24 cellular contexts compared by ENCODE assay signal in genomic region chr17:79405823-79406222, GRCh38.
DNase-seq lines count a peak whose midpoint lies in the region; ATAC-seq, FAIRE-seq and TF ChIP-seq lines count a peak whose summit lies in the region.
"Had no signal": no experiment of that assay in that cellular context is flagged by ENCODE, and none has a peak within 500 bp of the region (broad histone marks: within the 10 kb centered on the region; RNA-seq: fewer than 3 reads in every experiment).

No MANE protein-coding gene starts in this region.

- 10% methylated on average over 1 of the region's 1 CpG for WGBS in K562 (ENCODE audit: insufficient coverage, low coverage, missing lambda C conversion rate)
- WGBS in aorta, 2 donors = 76 to 85% methylated on average over 1 of the region's 1 CpG
- WGBS in spleen, 5 donors = 70 to 91% (median 78%) methylated on average over 1 of the region's 1 CpG

- peaks cover 7% of the 10 kb centered on the region for H3K27me3 Mint-ChIP-seq in endothelial cell (ENCODE audit: unreplicated experiment)

- no peak for TF ChIP-seq RAD21 in K562 (CRISPR knock-in tag; conservative IDR thresholded peaks at IDR 0.05 in 1 of 2, IDR thresholded peaks at IDR 0.05 in 1 of 2)

- H3K27ac ChIP-seq in K562 (ENCODE audit: extremely low read depth, low read depth, low read length) (no peak overlapping the region), aorta (ENCODE audit: low read depth in 1 of 2, low read length in 2 of 2) (no peak overlapping the region), spleen (no peak overlapping the region)
- H3K27ac ChIP-seq: BLaER1 had no signal

- BruUV-seq in K562 (replicated peaks; lab: Mats Ljungman, UMichigan) = no TSS peak

- TF ChIP-seq POLR2A in K562 (conservative IDR thresholded peaks at IDR 0.05) = no peak
- TF ChIP-seq POLR2A in spleen (IDR thresholded peaks at IDR 0.05) = no peak

- H3K9me3 Mint-ChIP-seq in endothelial cell (ENCODE audit: unreplicated experiment) = no peaks in the 10 kb centered on the region

- H3K27me3 ChIP-seq in K562 (ENCODE audit: control insufficient read depth in 2 of 2, insufficient read depth in 2 of 2, low read length in 2 of 2) (peaks cover 23 to 74% of the 10 kb centered on the region in 2 experiments; a peak in 4 of 5 replicates), aorta (ENCODE audit: control insufficient read depth in 1 of 2, insufficient read depth in 2 of 2, low read length in 1 of 2) (no peaks in the 10 kb centered on the region), spleen (replicated peaks in 1 of 7) (peaks cover under 1 to 99% (median 51%) of the 10 kb centered on the region in 7 donors)

- CTCF ChIA-PET in K562 (lab: Yijun Ruan, JAX; ENCODE audit: low intra/inter-chr PET ratio) = no interaction called here

- H3K36me3 ChIP-seq in K562 (ENCODE audit: control insufficient read depth, insufficient read depth, low read length) (no peaks in the 10 kb centered on the region), aorta (ENCODE audit: control insufficient read depth in 1 of 2, insufficient read depth in 2 of 2, low read length in 1 of 2) (no peaks in the 10 kb centered on the region), spleen (no peaks in the 10 kb centered on the region)
- H3K36me3 ChIP-seq: BE2C, BLaER1 had no signal

- no peaks in the 10 kb centered on the region for H3K9me1 ChIP-seq in K562 (ENCODE audit: control insufficient read depth, insufficient read depth, low read length)

- peak overlapping the region; percentile 22 for H3K4me3 Mint-ChIP-seq in endothelial cell (ENCODE audit: unreplicated experiment)
- H3K4me3 Mint-ChIP-seq: CD4-positive, alpha-beta memory T cell; CD4-positive, CD25-positive, alpha-beta regulatory T cell; CD8-positive, alpha-beta memory T cell had no signal

- H2AFZ ChIP-seq in K562 (ENCODE audit: low read depth, low read length) = no peak overlapping the region

- POLR2A ChIA-PET in K562 (lab: Yijun Ruan, JAX) = no interaction called here

- ATAC-seq in K562 = no peak
- ATAC-seq in GM21526 (IDR thresholded peaks at IDR 0.05; ENCODE audit: low FRiP score, unreplicated experiment) = no peak
- ATAC-seq in aorta (ENCODE audit: low FRiP score) = no peak
- ATAC-seq: GM12878 had no signal

- H3K4me1 ChIP-seq in K562 (replicated peaks in 1 of 2; ENCODE audit: control insufficient read depth in 2 of 2, insufficient read depth in 2 of 2, low read length in 2 of 2) (peaks cover 0 to 4% of the 10 kb centered on the region in 2 experiments; a peak in 2 of 5 replicates), aorta (ENCODE audit: control insufficient read depth in 1 of 2, insufficient read depth in 2 of 2, low read length in 2 of 2) (no peaks in the 10 kb centered on the region), spleen (peaks cover 0 to 15% (median 6%) of the 10 kb centered on the region in 6 donors)
- H3K4me1 ChIP-seq: BE2C had no signal

- H3K4me1 Mint-ChIP-seq in endothelial cell (ENCODE audit: unreplicated experiment) = peaks cover 30% of the 10 kb centered on the region

- FAIRE-seq in K562 (lab: Jason Lieb, UNC) = no peak
- FAIRE-seq: A204.1, GM12878, GM12892, GM18507 had no signal

- no peak for DNase-seq in K562 (ENCODE audit: extremely low read depth in 1 of 4, low spot score in 3 of 4)
- DNase-seq in endothelial cell (ENCODE audit: low spot score) = no peak
- no peak for DNase-seq in aorta
- no peak for DNase-seq in spleen
- DNase-seq: 8988T; ACHN; BE2C; C1 segment of cervical spinal cord; CD4-positive, alpha-beta memory T cell; CD4-positive, CD25-positive, alpha-beta regulatory T cell; CD8-positive, alpha-beta memory T cell; DMS 273 treated with DMSO at 0.1 percent for 48 hours; DMS53; DMS79; DND-41; EL; GDM1 had no signal

- in situ Hi-C loops in K562 (cut with MboI) = no loop called here

- no peak for TF ChIP-seq EP300 in K562 (IDR thresholded peaks at IDR 0.05; ENCODE audit: low read length)

- no peaks in the 10 kb centered on the region for H3K36me3 Mint-ChIP-seq in endothelial cell (ENCODE audit: low read depth, unreplicated experiment)
- H3K36me3 Mint-ChIP-seq: CD14-positive monocyte; CD4-positive, alpha-beta memory T cell; CD4-positive, CD25-positive, alpha-beta regulatory T cell; CD8-positive, alpha-beta memory T cell had no signal

- intact Hi-C loops in K562 (cut with micrococcal nuclease) = loop anchor here (10.0 kb wide), 1 partner anchor 299 kb away; no protein-coding TSS in a partner anchor
- intact Hi-C loops in aorta (cut with DNase I) = no loop called here
- intact Hi-C loops in spleen (cut with DNase I; ENCODE audit: low total_unique reads) = loop anchor here (10.0 kb wide), 1 partner anchor 309 kb away; no protein-coding TSS in a partner anchor

- no peak overlapping the region for H3K9ac ChIP-seq in K562 (ENCODE audit: insufficient read depth in 1 of 2, low read depth in 2 of 2, low read length in 2 of 2)
- H3K9ac ChIP-seq: BLaER1 had no signal

- no peak overlapping the region for H3K4me2 ChIP-seq in K562 (ENCODE audit: insufficient read depth, low read length)

- no peak overlapping the region for H3K27ac Mint-ChIP-seq in endothelial cell (ENCODE audit: unreplicated experiment)
- H3K27ac Mint-ChIP-seq: CD14-positive monocyte; CD4-positive, alpha-beta memory T cell; CD4-positive, CD25-positive, alpha-beta regulatory T cell; CD8-positive, alpha-beta memory T cell had no signal

- H4K20me1 ChIP-seq in K562 (replicated peaks; ENCODE audit: control insufficient read depth, insufficient read depth, low read length) = peaks cover 11% of the 10 kb centered on the region
- H4K20me1 ChIP-seq: BLaER1 had no signal

- H3K4me3 ChIP-seq in K562 (no peak overlapping the region), aorta (ENCODE audit: low read length in 2 of 2) (no peak overlapping the region), spleen (no peak overlapping the region)
- H3K4me3 ChIP-seq: BLaER1, GM12878 had no signal

- H3K9me3 ChIP-seq in K562 (replicated peaks; ENCODE audit: control insufficient read depth, insufficient read depth, low read depth, low read length) = no peaks in the 10 kb centered on the region
- H3K9me3 ChIP-seq in aorta (ENCODE audit: control insufficient read depth, low read length) = no peaks in the 10 kb centered on the region
- H3K9me3 ChIP-seq in spleen = no peaks in the 10 kb centered on the region
- H3K9me3 ChIP-seq: BE2C had no signal

- H3K79me2 ChIP-seq in K562 (ENCODE audit: control insufficient read depth, insufficient read depth, low read length) = no peaks in the 10 kb centered on the region

- TF ChIP-seq CTCF in K562 (IDR thresholded peaks at IDR 0.05 in 2 of 3, conservative IDR thresholded peaks at IDR 0.05 in 1 of 3; ENCODE audit: insufficient read depth in 2 of 3, low read depth in 1 of 3, low read length in 3 of 3) (no peak), endothelial cell (IDR thresholded peaks at IDR 0.05; ENCODE audit: unreplicated experiment) (no peak), spleen (IDR thresholded peaks at IDR 0.05 in 8 of 11, conservative IDR thresholded peaks at IDR 0.05 in 3 of 11) (no peak)

TF ChIP-seq in K562, 482 proteins besides CTCF, POLR2A, EP300 and RAD21:
- TF ChIP-seq RBM25 (IDR thresholded peaks at IDR 0.05; ENCODE audit: low read depth, low read length, severe bottlenecking) = peak; percentile 11
- TF ChIP-seq NFRKB (IDR thresholded peaks at IDR 0.05; ENCODE audit: low read depth) = no peak
- no peak for TF ChIP-seq U2AF1 (optimal IDR thresholded peaks at IDR 0.05; ENCODE audit: low read depth, low read length)
- TF ChIP-seq ZNF449 (CRISPR knock-in tag; IDR thresholded peaks at IDR 0.05) = no peak
- no peak for TF ChIP-seq IRF1 (CRISPR knock-in tag; IDR thresholded peaks at IDR 0.05; ENCODE audit: borderline replicate concordance)
- no peak for TF ChIP-seq ZNF707 (CRISPR knock-in tag; conservative IDR thresholded peaks at IDR 0.05)
- TF ChIP-seq ZNF146 (CRISPR knock-in tag; IDR thresholded peaks at IDR 0.05; ENCODE audit: unreplicated experiment) = peak; percentile 73

Comparison
In these comparisons a context has a peak if more than half of its experiments do, and no peak if none do; other contexts are left out.
1. intact Hi-C loops: an anchor here in K562 (10.0 kb wide) and spleen (10.0 kb wide); none called in aorta.